Comparison of ENCODE assay signal across 7 cellular contexts in the genomic region with DNA sequence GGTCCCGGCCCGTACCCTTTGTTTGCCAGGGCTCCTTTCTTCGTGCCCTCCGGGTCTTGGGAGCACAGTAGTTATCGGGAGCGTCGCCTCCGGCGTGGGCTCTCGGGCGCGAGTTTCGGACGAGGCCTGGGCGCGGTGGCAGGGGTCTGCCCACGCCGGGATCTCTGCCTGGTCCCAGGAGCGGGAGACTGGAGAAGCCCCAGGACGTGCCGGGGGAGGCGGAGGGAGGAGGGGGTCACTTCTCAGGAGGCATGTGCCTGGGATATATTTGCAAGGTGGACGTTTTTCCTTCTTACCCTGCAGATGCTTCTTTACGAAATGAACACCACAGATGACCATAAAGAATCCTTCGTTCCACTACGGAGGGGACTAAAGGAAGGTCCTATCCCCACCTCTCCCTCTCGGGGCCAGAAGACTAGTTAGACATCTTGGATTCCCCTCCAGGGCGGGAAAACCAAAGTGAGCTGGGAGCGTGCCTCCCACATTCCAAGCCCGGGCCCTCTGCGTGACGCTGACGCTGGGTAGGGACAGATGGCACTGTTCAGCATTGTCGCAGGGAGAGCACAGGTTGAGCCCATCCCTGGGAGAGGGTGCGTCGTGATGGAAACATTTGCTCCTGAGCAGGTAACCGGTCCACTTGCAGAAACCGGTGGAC. TPM values are rescaled to one million over a fixed set of nuclear protein-coding genes. Genes with fewer than 3 reads are reported as not detected.
A peak's percentile ranks its signal among the peaks of the same experiment; 100 is the strongest.
DNase-seq lines count a peak whose midpoint lies in the region; ATAC-seq, FAIRE-seq and TF ChIP-seq lines count a peak whose summit lies in the region.

No MANE protein-coding gene starts in this region.

- peaks cover 19% of the 10 kb centered on the region for H4K20me1 ChIP-seq in astrocyte (ENCODE audit: insufficient read depth, low read length)
- peaks cover 18% of the 10 kb centered on the region for H4K20me1 ChIP-seq in keratinocyte (ENCODE audit: control insufficient read depth, extremely low read depth, insufficient read depth, low read length)

- DNase-seq in astrocyte (ENCODE audit: low read depth): no peak
- no peak for DNase-seq in keratinocyte (ENCODE audit: low read depth, low spot score)
- DNase-seq in testis: no peak
- DNase-seq in NCI-H1436 (lab: John Stamatoyannopoulos, UW): no peak

- TF ChIP-seq POLR2A in testis (IDR thresholded peaks at IDR 0.05): no peak

- no peaks in the 10 kb centered on the region for H3K9me3 Mint-ChIP-seq in astrocyte (ENCODE audit: unreplicated experiment)

- H3K36me3 ChIP-seq in astrocyte (ENCODE audit: insufficient read depth, low read length) (peaks cover 21% of the 10 kb centered on the region), keratinocyte (ENCODE audit: control insufficient read depth in 2 of 2, extremely low read depth in 1 of 2, insufficient read depth in 2 of 2, low read length in 2 of 2) (peaks cover 6 to 14% of the 10 kb centered on the region in 2 experiments), testis (ENCODE audit: low read depth, missing control alignments) (no peaks in the 10 kb centered on the region)

- peaks cover 10% of the 10 kb centered on the region for H3K36me3 Mint-ChIP-seq in astrocyte (ENCODE audit: low read depth, unreplicated experiment)

- peak overlapping the region; percentile 78 for H3K4me3 Mint-ChIP-seq in astrocyte (ENCODE audit: unreplicated experiment)

- peaks cover 57% of the 10 kb centered on the region for H3K79me2 ChIP-seq in astrocyte (ENCODE audit: insufficient read depth, low read length)
- peaks cover 37% of the 10 kb centered on the region for H3K79me2 ChIP-seq in keratinocyte (ENCODE audit: control insufficient read depth, insufficient read depth, low read length)

- 45 to 62% methylated on average over 17 to 37 of the region's 38 CpGs for WGBS in testis, 2 donors

- H3K27me3 Mint-ChIP-seq in astrocyte (ENCODE audit: low read depth, unreplicated experiment): no peaks in the 10 kb centered on the region

- peak overlapping the region; percentile 100 for H3K9ac ChIP-seq in astrocyte (ENCODE audit: low read length)
- peak overlapping the region; percentile 98 for H3K9ac ChIP-seq in keratinocyte (ENCODE audit: control insufficient read depth, extremely low read depth, insufficient read depth, low read length)

- dilution Hi-C loops in keratinocyte (cut with MboI; ENCODE audit: extremely low pct_ligation_motif_present, low sequenced_read_pairs): no loop called here

- peaks cover 9% of the 10 kb centered on the region for H3K9me1 ChIP-seq in keratinocyte (ENCODE audit: control insufficient read depth, extremely low read depth, insufficient read depth, low read length)

- ATAC-seq in HG02938 (IDR thresholded peaks at IDR 0.05; ENCODE audit: unreplicated experiment) (peak; percentile 16), HG02840 (IDR thresholded peaks at IDR 0.05; ENCODE audit: low FRiP score, unreplicated experiment) (no peak), HG03097 (IDR thresholded peaks at IDR 0.05; ENCODE audit: low FRiP score, unreplicated experiment) (no peak)

- peak overlapping the region; percentile 67 for H2AFZ ChIP-seq in astrocyte (ENCODE audit: low read depth, low read length)
- peak overlapping the region; percentile 42 for H2AFZ ChIP-seq in keratinocyte (ENCODE audit: control insufficient read depth, low read length)

- H3K4me1 Mint-ChIP-seq in astrocyte (ENCODE audit: low read depth, unreplicated experiment): peaks cover 34% of the 10 kb centered on the region

- H3K4me1 ChIP-seq in astrocyte (ENCODE audit: insufficient read depth, low read length): peaks cover 37% of the 10 kb centered on the region
- peaks cover 35% of the 10 kb centered on the region for H3K4me1 ChIP-seq in keratinocyte (ENCODE audit: control insufficient read depth, extremely low read depth, insufficient read depth, low read length)
- H3K4me1 ChIP-seq in testis: no peaks in the 10 kb centered on the region

- H3K9me3 ChIP-seq in astrocyte (ENCODE audit: insufficient read depth, low read depth, low read length) (peaks cover 3% of the 10 kb centered on the region), keratinocyte (ENCODE audit: control insufficient read depth, low read depth, low read length) (no peaks in the 10 kb centered on the region), testis (no peaks in the 10 kb centered on the region)

- no peaks in the 10 kb centered on the region for H3K27me3 ChIP-seq in astrocyte (ENCODE audit: insufficient read depth, low read length)
- H3K27me3 ChIP-seq in keratinocyte (ENCODE audit: control insufficient read depth, extremely low read depth, insufficient read depth, low read length): no peaks in the 10 kb centered on the region
- no peaks in the 10 kb centered on the region for H3K27me3 ChIP-seq in testis

- H3K27ac Mint-ChIP-seq in astrocyte (ENCODE audit: unreplicated experiment): peak overlapping the region; percentile 84

- H3K4me3 ChIP-seq in astrocyte (ENCODE audit: insufficient read depth, low read depth, low read length) (peak overlapping the region; percentile 98), keratinocyte (ENCODE audit: control insufficient read depth in 2 of 3, extremely low read depth in 1 of 3, insufficient read depth in 2 of 3, low read depth in 1 of 3, low read length in 3 of 3) (peak overlapping the region in 2 of 3 experiments; percentile 28 to 99), testis (peak overlapping the region; percentile 88 to 93)

- peak overlapping the region; percentile 99 for H3K27ac ChIP-seq in astrocyte (ENCODE audit: low read depth, low read length)
- peak overlapping the region; percentile 97 for H3K27ac ChIP-seq in keratinocyte (ENCODE audit: control insufficient read depth, insufficient read depth, low read length)
- H3K27ac ChIP-seq in testis: peak overlapping the region; percentile 85 to 94

- TF ChIP-seq CTCF in astrocyte (IDR thresholded peaks at IDR 0.05; ENCODE audit: insufficient read depth, low read depth, low read length) (no peak), keratinocyte (optimal IDR thresholded peaks at IDR 0.05 in 1 of 3, IDR thresholded peaks at IDR 0.05 in 1 of 3, conservative IDR thresholded peaks at IDR 0.05 in 1 of 3; ENCODE audit: extremely low read depth in 1 of 3, insufficient read depth in 2 of 3, low read length in 3 of 3) (no peak), testis (IDR thresholded peaks at IDR 0.05) (no peak)

- FAIRE-seq in astrocyte (lab: Jason Lieb, UNC) (no peak), keratinocyte (lab: Jason Lieb, UNC) (no peak)

- intact Hi-C loops in testis (cut with DNase I; ENCODE audit: low total_unique reads): no loop called here

- peak overlapping the region; percentile 94 for H3K4me2 ChIP-seq in astrocyte (ENCODE audit: low read length)
- peak overlapping the region; percentile 50 for H3K4me2 ChIP-seq in keratinocyte (ENCODE audit: control insufficient read depth, extremely low read depth, insufficient read depth, low read depth, low read length)

RNA-seq across cellular contexts. Expression of gene FHL2, which starts 0.5 kb away (rescaled TPM):
- total RNA-seq in astrocyte (104 and 115 TPM in 2 replicates), testis (100 to 1,000 TPM in 1 of 2 donors, 10 to 100 TPM in 1; 76.9 to 154 TPM)
- polyA plus RNA-seq in keratinocyte (132 to 175 TPM (median 144 TPM) in 3 replicates), testis (ENCODE audit: insufficient read depth, low read depth, low replicate concordance) (99.3 TPM)
- 27.1 TPM for polyA plus RNA-seq in keratinocyte (2011; ENCODE audit: low read depth)
- polyA plus RNA-seq in keratinocyte (2011; cell fraction: cytosol; rRNA removed): 139 and 154 TPM in 2 replicates
- polyA plus RNA-seq in keratinocyte (2011; cell fraction: nucleus; rRNA removed): 104 and 114 TPM in 2 replicates
- polyA plus RNA-seq in keratinocyte (2012; ENCODE audit: low replicate concordance): 91.4 and 116 TPM in 2 replicates
- polyA minus RNA-seq in keratinocyte: 130 to 194 TPM (median 145 TPM) in 3 replicates
- polyA minus RNA-seq in keratinocyte (2011; cell fraction: cytosol; rRNA and poly(A)+ RNA removed): 77.3 TPM
- 44.9 and 62.7 TPM in 2 replicates for polyA minus RNA-seq in keratinocyte (2011; cell fraction: nucleus; rRNA and poly(A)+ RNA removed)
